ENCODE assay signal across 8 cellular contexts in genomic region chr12:57462307-57463253, GRCh38. TPM values are rescaled to one million over a fixed set of nuclear protein-coding genes. Genes with fewer than 3 reads are reported as not detected.
DNase-seq lines count a peak whose midpoint lies in the region; ATAC-seq and TF ChIP-seq lines count a peak whose summit lies in the region.

No MANE protein-coding gene starts in this region.

- intact Hi-C loops in activated CD4-positive, alpha-beta T cell treated with anti-CD3 and anti-CD28 coated beads for 36 hours (cut with DNase I, micrococcal nuclease): loop anchor here (1.0 to 5.0 kb wide), 10 partner anchors 14 to 375 kb away; partner anchors contain the start of genes DCTN2 (in 1 of the 2), MBD6 (in 1 of the 2) and NAB2 (in 1 of the 2)

- POLR2A ChIA-PET in activated CD4-positive, alpha-beta T cell treated with anti-CD3 and anti-CD28 coated beads for 36 hours (lab: Charles Lee): no interaction called here

- peak overlapping the region; percentile 77 for H3K4me3 Mint-ChIP-seq in activated CD4-positive, alpha-beta T cell treated with anti-CD3 and anti-CD28 coated beads for 36 hours

- DNase-seq in C1 segment of cervical spinal cord (lab: John Stamatoyannopoulos, UW): peak; percentile 27 to 84 (median 64)
- DNase-seq in NCI-H446 treated with DMSO at 0.1 percent for 48 hours (lab: John Stamatoyannopoulos, UW): peak; percentile 72
- peak; percentile 94 for DNase-seq in activated CD4-positive, alpha-beta T cell treated with anti-CD3 and anti-CD28 coated beads for 36 hours
- peak; percentile 91 for DNase-seq in coronary artery (ENCODE audit: low spot score)
- DNase-seq in left lobe of liver (ENCODE audit: low spot score): peak; percentile 85
- DNase-seq in stimulated activated CD4-positive, alpha-beta T cell treated with anti-CD3 and anti-CD28 coated beads, Interleukin-2, amount 100 ng/mL, for 24 hours: peak; percentile 91 to 92

- H3K36me3 Mint-ChIP-seq in activated CD4-positive, alpha-beta T cell treated with anti-CD3 and anti-CD28 coated beads for 36 hours (ENCODE audit: low read depth): peaks cover 3% of the 10 kb centered on the region

- CTCF ChIA-PET in activated CD4-positive, alpha-beta T cell treated with anti-CD3 and anti-CD28 coated beads for 36 hours (lab: Charles Lee): interaction anchor here (0.6 to 6.8 kb wide), 21 partner anchors 9 to 736 kb away, joined by 3 to 58 read pairs (median 4); partner anchors contain the start of genes ARHGAP9 and SHMT2

- H3K27ac Mint-ChIP-seq in activated CD4-positive, alpha-beta T cell treated with anti-CD3 and anti-CD28 coated beads for 36 hours: peak overlapping the region; percentile 80

- TF ChIP-seq CTCF in coronary artery (IDR thresholded peaks at IDR 0.05): peak; percentile 90

- peak overlapping the region; percentile 41 to 92 for H3K27ac ChIP-seq in coronary artery

- peak overlapping the region; percentile 93 for H3K4me3 ChIP-seq in coronary artery

- no peaks in the 10 kb centered on the region for H3K9me3 Mint-ChIP-seq in activated CD4-positive, alpha-beta T cell treated with anti-CD3 and anti-CD28 coated beads for 36 hours (ENCODE audit: low read depth)

- peak; percentile 45 for TF ChIP-seq POLR2A in GM19193 (IDR thresholded peaks at IDR 0.05; ENCODE audit: extremely low read depth, insufficient read depth, insufficient read length)

- peaks cover 52% of the 10 kb centered on the region for H3K4me1 Mint-ChIP-seq in activated CD4-positive, alpha-beta T cell treated with anti-CD3 and anti-CD28 coated beads for 36 hours

- ATAC-seq in HG03378 (IDR thresholded peaks at IDR 0.05; ENCODE audit: unreplicated experiment) (peak; percentile 55), left lobe of liver (peak; percentile 71)
- ATAC-seq in activated CD4-positive, alpha-beta T cell treated with anti-CD3 and anti-CD28 coated beads for 36 hours: peak; percentile 82

- H3K27me3 Mint-ChIP-seq in activated CD4-positive, alpha-beta T cell treated with anti-CD3 and anti-CD28 coated beads for 36 hours: peaks cover 4% of the 10 kb centered on the region

RNA-seq across cellular contexts. Expression of gene GLI1, which starts 3.0 kb away (rescaled TPM):
- total RNA-seq in activated CD4-positive, alpha-beta T cell treated with anti-CD3 and anti-CD28 coated beads for 36 hours: under 1 TPM; 0.40 to 0.73 TPM
- 0.20 TPM for total RNA-seq in left lobe of liver

RNA-seq across cellular contexts. Expression of gene INHBE, which starts 7.5 kb away (rescaled TPM):
- 1 to 10 TPM; 1.2 to 1.5 TPM for total RNA-seq in activated CD4-positive, alpha-beta T cell treated with anti-CD3 and anti-CD28 coated beads for 36 hours
- 81.6 TPM for total RNA-seq in left lobe of liver

RNA-seq across cellular contexts. Expression of gene ARHGAP9, which starts 17.1 kb away (rescaled TPM):
- total RNA-seq in activated CD4-positive, alpha-beta T cell treated with anti-CD3 and anti-CD28 coated beads for 36 hours: 100 to 1,000 TPM in 1 of 2 experiments, 10 to 100 TPM in 1; 77.7 to 101 TPM
- 4.3 TPM for total RNA-seq in left lobe of liver

RNA-seq across cellular contexts. Expression of gene MARS1, which starts 25.3 kb away (rescaled TPM):
- total RNA-seq in activated CD4-positive, alpha-beta T cell treated with anti-CD3 and anti-CD28 coated beads for 36 hours: 100 to 1,000 TPM; 389 to 583 TPM
- 71.1 TPM for total RNA-seq in left lobe of liver

RNA-seq across cellular contexts. Expression of gene INHBC, which starts 28.0 kb away (rescaled TPM):
- total RNA-seq in activated CD4-positive, alpha-beta T cell treated with anti-CD3 and anti-CD28 coated beads for 36 hours: not detected
- total RNA-seq in left lobe of liver: 51.9 TPM

Comparison
In these comparisons a context has a peak if more than half of its experiments do, and no peak if none do; other contexts are left out.
1. Peak in every context shown above with its lines: DNase-seq, ATAC-seq, H3K4me3 ChIP-seq and H3K27ac ChIP-seq.
2. RNA of gene INHBE, which starts 7.5 kb away (total RNA-seq): 81.6 TPM in left lobe of liver (single experiment); 1.2 to 1.5 TPM in activated CD4-positive, alpha-beta T cell treated with anti-CD3 and anti-CD28 coated beads for 36 hours; every median in the first group is over 10 times any median in the second.
3. RNA of gene ARHGAP9, which starts 17.1 kb away (total RNA-seq): 77.7 to 101 TPM in activated CD4-positive, alpha-beta T cell treated with anti-CD3 and anti-CD28 coated beads for 36 hours; 4.3 TPM in left lobe of liver (single experiment); every median in the first group is over 10 times any median in the second.